In the genomic region with DNA sequence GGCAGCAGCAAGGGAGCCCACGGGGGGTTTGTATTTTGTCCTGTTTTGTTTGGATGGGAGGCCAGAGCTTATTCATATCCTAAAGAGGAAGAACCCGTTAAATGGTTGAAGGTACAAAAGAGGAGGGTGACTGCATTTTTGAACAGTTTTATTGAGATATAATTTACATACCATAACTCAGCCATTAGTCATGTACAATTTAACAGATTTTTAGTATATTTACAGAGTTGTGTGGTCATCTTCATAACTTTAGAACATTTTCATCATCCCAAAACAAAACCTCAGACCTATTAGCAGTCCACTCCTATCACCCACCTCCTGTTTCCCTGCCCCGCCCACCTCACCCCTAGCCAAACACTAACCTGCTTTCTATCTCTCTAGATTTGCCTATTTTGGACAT, we compare ENCODE assay signal across 16 cellular contexts.
"Had no signal": no experiment of that assay in that cellular context is flagged by ENCODE, and none has a peak within 500 bp of the region (broad histone marks: within the 10 kb centered on the region; RNA-seq: fewer than 3 reads in every experiment).

No MANE protein-coding gene starts in this region.

- H3K27me3 ChIP-seq: hepatocyte, ovary, stomach, thyroid gland had no signal

- H2AFZ ChIP-seq: hepatocyte had no signal

- H3K4me3 ChIP-seq: hepatocyte, ovary, stomach, thyroid gland had no signal

- H3K9me3 ChIP-seq: ovary, stomach, thyroid gland had no signal

- H3K4me2 ChIP-seq: hepatocyte had no signal

- DNase-seq: activated CD4-positive, alpha-beta T cell treated with anti-CD3 and anti-CD28 coated beads for 36 hours; activated CD8-positive, alpha-beta memory T cell treated with anti-CD3 and anti-CD28 coated beads, Interleukin-2, amount 50 U/mL, for 4 hours; activated CD8-positive, alpha-beta T cell treated with anti-CD3 and anti-CD28 coated beads for 36 hours; aorta; kidney glomerular epithelial cell; mesendoderm; nephron progenitor cell; ovary; stimulated activated CD4-positive, alpha-beta T cell treated with anti-CD3 and anti-CD28 coated beads, Interleukin-15, amount 100 ng/mL, for 24 hours; stimulated activated CD4-positive, alpha-beta T cell treated with anti-CD3 and anti-CD28 coated beads, Interleukin-4, amount 100 ng/mL, for 24 hours; stomach; T-cell; T1000; thyroid gland had no signal

- H3K4me1 ChIP-seq: thyroid gland had no signal

- H3K27ac ChIP-seq: hepatocyte, ovary, stomach, thyroid gland, VCaP had no signal

- H3K36me3 ChIP-seq: ovary had no signal
